1 cellular context compared by ENCODE assay signal in the genomic region with DNA sequence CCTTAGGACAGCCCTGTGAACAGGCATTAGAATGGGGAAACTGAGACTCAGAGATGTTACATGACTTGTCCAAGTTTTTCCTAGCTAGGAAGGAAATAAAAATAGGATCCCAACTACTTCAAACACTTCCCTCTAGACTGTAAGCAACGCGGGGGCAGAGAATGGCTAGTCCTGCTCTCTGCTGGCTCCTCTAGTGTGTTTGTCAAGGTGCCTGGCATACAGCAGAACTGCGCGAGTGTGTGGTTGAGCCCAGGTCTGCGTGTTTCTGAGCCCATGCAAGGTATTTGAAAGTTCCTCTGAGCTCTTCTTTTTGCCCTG.
TF ChIP-seq lines count a peak whose summit lies in the region.

No MANE protein-coding gene starts in this region.

TF ChIP-seq in IMR-90, 13 proteins besides CTCF, POLR2A, EP300 and RAD21:
- TF ChIP-seq SMC3 (IDR thresholded peaks at IDR 0.05; ENCODE audit: low read depth, low read length) (no peak), FOS (IDR thresholded peaks at IDR 0.05; ENCODE audit: low read depth, low read length) (no peak), RCOR1 (IDR thresholded peaks at IDR 0.05; ENCODE audit: insufficient replicate concordance, low read length) (no peak), ELK1 (IDR thresholded peaks at IDR 0.05; ENCODE audit: borderline replicate concordance, low read depth, low read length) (no peak), BHLHE40 (IDR thresholded peaks at IDR 0.05; ENCODE audit: low read depth, low read length) (no peak), CEBPB (IDR thresholded peaks at IDR 0.05; ENCODE audit: low read depth, low read length) (no peak), MXI1 (IDR thresholded peaks at IDR 0.05; ENCODE audit: borderline replicate concordance, low read depth, low read length) (no peak)
